Comparison of ENCODE assay signal across 1 cellular context in genomic region chr21:18274370-18274769, GRCh38.
TF ChIP-seq lines count a peak whose summit lies in the region.

No MANE protein-coding gene starts in this region.

TF ChIP-seq in neural cell, 6 proteins besides CTCF, POLR2A, EP300 and RAD21 (continued from another document):
- no peak for TF ChIP-seq TAF1 (IDR thresholded peaks at IDR 0.05; ENCODE audit: low read depth)
- TF ChIP-seq POLR2AphosphoS5 (IDR thresholded peaks at IDR 0.05): no peak
